ENCODE assay signal across 1 cellular context in the genomic region with DNA sequence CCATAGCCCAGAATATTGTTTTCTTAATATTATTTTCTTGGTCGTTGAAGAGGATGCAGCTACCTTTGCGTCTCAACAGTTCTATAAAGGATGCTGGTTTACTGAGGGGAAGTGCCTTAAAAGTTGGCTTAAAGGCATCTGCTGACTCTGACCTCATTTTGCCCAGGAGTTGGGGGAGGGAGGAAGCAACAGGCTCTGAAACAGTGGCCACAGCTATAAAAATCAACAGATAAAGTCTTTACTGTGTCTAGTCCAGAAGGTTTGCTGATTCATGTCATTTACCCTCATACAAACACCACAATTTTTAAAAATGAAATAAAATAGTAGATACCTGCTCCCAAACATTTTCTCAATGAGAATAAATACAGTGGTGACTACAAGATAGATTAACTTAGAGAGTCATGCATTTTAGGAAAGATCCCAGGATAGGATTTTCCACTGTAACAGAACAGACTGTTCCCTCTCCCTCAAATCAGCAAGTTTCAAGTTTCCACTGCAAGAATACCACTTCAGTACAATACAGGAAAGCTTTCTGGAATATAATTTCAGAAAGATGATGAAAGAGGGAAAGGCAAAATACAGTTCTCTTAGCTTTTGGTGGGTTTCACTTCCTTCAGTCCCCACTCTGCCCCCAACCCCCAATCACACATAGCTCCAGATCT.
TF ChIP-seq lines count a peak whose summit lies in the region.

No MANE protein-coding gene starts in this region.

TF ChIP-seq in IMR-90, 13 proteins besides CTCF, POLR2A, EP300 and RAD21 (continued from another document):
- TF ChIP-seq, protein P1, sequence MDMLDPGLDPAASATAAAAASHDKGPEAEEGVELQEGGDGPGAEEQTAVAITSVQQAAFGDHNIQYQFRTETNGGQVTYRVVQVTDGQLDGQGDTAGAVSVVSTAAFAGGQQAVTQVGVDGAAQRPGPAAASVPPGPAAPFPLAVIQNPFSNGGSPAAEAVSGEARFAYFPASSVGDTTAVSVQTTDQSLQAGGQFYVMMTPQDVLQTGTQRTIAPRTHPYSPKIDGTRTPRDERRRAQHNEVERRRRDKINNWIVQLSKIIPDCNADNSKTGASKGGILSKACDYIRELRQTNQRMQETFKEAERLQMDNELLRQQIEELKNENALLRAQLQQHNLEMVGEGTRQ (IDR thresholded peaks at IDR 0.05; ENCODE audit: low read depth, low read length) = no peak
- TF ChIP-seq MXI1 (IDR thresholded peaks at IDR 0.05; ENCODE audit: borderline replicate concordance, low read depth, low read length) (no peak), MAZ (IDR thresholded peaks at IDR 0.05; ENCODE audit: borderline replicate concordance, low read depth, low read length) (no peak), CHD1 (IDR thresholded peaks at IDR 0.05; ENCODE audit: low read depth, low read length) (no peak), MAFK (IDR thresholded peaks at IDR 0.05; ENCODE audit: low read depth, low read length) (no peak), RFX5 (IDR thresholded peaks at IDR 0.05; ENCODE audit: low read depth, low read length) (no peak), NFE2L2 (IDR thresholded peaks at IDR 0.05; ENCODE audit: low read depth, low read length) (no peak), CEBPB (IDR thresholded peaks at IDR 0.05; ENCODE audit: low read depth, low read length) (no peak), BHLHE40 (IDR thresholded peaks at IDR 0.05; ENCODE audit: low read depth, low read length) (no peak), RCOR1 (IDR thresholded peaks at IDR 0.05; ENCODE audit: insufficient replicate concordance, low read length) (no peak), SMC3 (IDR thresholded peaks at IDR 0.05; ENCODE audit: low read depth, low read length) (no peak)
- TF ChIP-seq, protein P2, sequence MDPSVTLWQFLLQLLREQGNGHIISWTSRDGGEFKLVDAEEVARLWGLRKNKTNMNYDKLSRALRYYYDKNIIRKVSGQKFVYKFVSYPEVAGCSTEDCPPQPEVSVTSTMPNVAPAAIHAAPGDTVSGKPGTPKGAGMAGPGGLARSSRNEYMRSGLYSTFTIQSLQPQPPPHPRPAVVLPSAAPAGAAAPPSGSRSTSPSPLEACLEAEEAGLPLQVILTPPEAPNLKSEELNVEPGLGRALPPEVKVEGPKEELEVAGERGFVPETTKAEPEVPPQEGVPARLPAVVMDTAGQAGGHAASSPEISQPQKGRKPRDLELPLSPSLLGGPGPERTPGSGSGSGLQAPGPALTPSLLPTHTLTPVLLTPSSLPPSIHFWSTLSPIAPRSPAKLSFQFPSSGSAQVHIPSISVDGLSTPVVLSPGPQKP (IDR thresholded peaks at IDR 0.05; ENCODE audit: borderline replicate concordance, low read depth, low read length) = no peak
TF ChIP-seq in IMR-90: peak in this region for 0.
